8 cellular contexts compared by ENCODE assay signal in genomic region chr14:59465570-59466150, GRCh38. TPM values are rescaled to one million over a fixed set of nuclear protein-coding genes. Genes with fewer than 3 reads are reported as not detected.
A peak's percentile ranks its signal among the peaks of the same experiment; 100 is the strongest.
DNase-seq lines count a peak whose midpoint lies in the region; ATAC-seq and TF ChIP-seq lines count a peak whose summit lies in the region.

No MANE protein-coding gene starts in this region.

- H3K27me3 ChIP-seq in BJ (ENCODE audit: control insufficient read depth, insufficient read depth, low read length) (no peaks in the 10 kb centered on the region), OCI-LY1 (ENCODE audit: insufficient read depth, low read length) (0 out of 2 replicates have a peak, but pooled peaks cover 3% of the 10 kb centered on the region), neuronal stem cell (ENCODE audit: control insufficient read depth in 3 of 3, insufficient read depth in 3 of 3, low read depth in 1 of 3, low read length in 3 of 3) (peaks cover 0 to 14% (median 2%) of the 10 kb centered on the region in 3 experiments)

- no peaks in the 10 kb centered on the region for H3K79me1 ChIP-seq in neuronal stem cell (ENCODE audit: low read depth, low read length)

- H2AFZ ChIP-seq in OCI-LY1 (ENCODE audit: low read length) (no peak overlapping the region), neuronal stem cell (ENCODE audit: low read length) (no peak overlapping the region)

- no peak overlapping the region for H3K14ac ChIP-seq in neuronal stem cell (ENCODE audit: low read length)

- no peaks in the 10 kb centered on the region for H3K9me2 ChIP-seq in OCI-LY1 (ENCODE audit: low read depth, low read length)

- no peak overlapping the region for H3K18ac ChIP-seq in neuronal stem cell (ENCODE audit: low read length)

- H3K9me3 ChIP-seq in OCI-LY1 (ENCODE audit: low read length) (no peaks in the 10 kb centered on the region), neuronal stem cell (replicated peaks in 1 of 2; ENCODE audit: control insufficient read depth in 2 of 2, insufficient read depth in 1 of 2, low read depth in 1 of 2, low read length in 2 of 2) (no peaks in the 10 kb centered on the region)

- ATAC-seq in GM21825 (IDR thresholded peaks at IDR 0.05; ENCODE audit: unreplicated experiment): no peak
- no peak for ATAC-seq in GM19455 (IDR thresholded peaks at IDR 0.05; ENCODE audit: unreplicated experiment)
- no peak for ATAC-seq in GM21723 (IDR thresholded peaks at IDR 0.05; ENCODE audit: unreplicated experiment)

- no CpG with 5 or more reads among the region's 10 CpGs for WGBS in neuronal stem cell (ENCODE audit: extremely low coverage in 2 of 2, insufficient read length in 2 of 2, insufficient replicate concordance in 1 of 2), 2 donors

- no peak overlapping the region for H2AK5ac ChIP-seq in neuronal stem cell (ENCODE audit: low read depth, low read length)

- no peak overlapping the region for H4K8ac ChIP-seq in neuronal stem cell (ENCODE audit: low read depth, low read length)

- H2BK12ac ChIP-seq in neuronal stem cell (ENCODE audit: low read length): no peak overlapping the region

- H3K4ac ChIP-seq in neuronal stem cell (ENCODE audit: low read length): no peak overlapping the region

- H3F3A ChIP-seq in OCI-LY1 (ENCODE audit: insufficient read depth, low read length): no peaks in the 10 kb centered on the region

- POLR2A ChIA-PET in BJ (lab: Charles Lee): interaction anchor here (0.7 kb wide), 1 partner anchor 12 kb away, joined by 3 read pairs; no protein-coding TSS in a partner anchor

- no peak overlapping the region for H3K23ac ChIP-seq in neuronal stem cell (ENCODE audit: low read depth, low read length, poor library complexity)

- H2BK120ac ChIP-seq in neuronal stem cell (ENCODE audit: low read depth, low read length): no peak overlapping the region

- H3K4me1 ChIP-seq in OCI-LY1 (ENCODE audit: insufficient read depth, low read length, severe bottlenecking): peaks cover 10% of the 10 kb centered on the region
- peaks cover 0 to 6% of the 10 kb centered on the region in 2 donors for H3K4me1 ChIP-seq in neuronal stem cell (ENCODE audit: control insufficient read depth in 2 of 2, insufficient read depth in 1 of 2, low read depth in 1 of 2, low read length in 2 of 2)

- CTCF ChIA-PET in BJ (lab: Yijun Ruan, JAX): no interaction called here

- peak overlapping the region; percentile 46 for H3K4me3 ChIP-seq in BJ (ENCODE audit: low read depth, low read length)
- H3K4me3 ChIP-seq in OCI-LY1 (ENCODE audit: low read depth, low read length, poor library complexity, severe bottlenecking): peak overlapping the region; percentile 66
- peak overlapping the region; percentile 52 for H3K4me3 ChIP-seq in epithelial cell of proximal tubule (ENCODE audit: low read depth, low read length)
- peak overlapping the region in 1 of 2 donors; percentile 85 for H3K4me3 ChIP-seq in neuronal stem cell (ENCODE audit: low read length in 2 of 2)

- peaks cover 3% of the 10 kb centered on the region for H3K36me3 ChIP-seq in BJ (ENCODE audit: control insufficient read depth, insufficient read depth, low read length)
- peaks cover 8% of the 10 kb centered on the region; the same call in 1 of the 2 replicates for H3K36me3 ChIP-seq in OCI-LY1 (ENCODE audit: insufficient read depth, low read length)
- peaks cover 0 to 68% of the 10 kb centered on the region in 2 donors for H3K36me3 ChIP-seq in neuronal stem cell (replicated peaks in 1 of 2; ENCODE audit: control insufficient read depth in 2 of 2, insufficient read depth in 2 of 2, low read length in 2 of 2)

- H3K9ac ChIP-seq in OCI-LY1 (ENCODE audit: low read length) (no peak overlapping the region), neuronal stem cell (ENCODE audit: low read depth, low read length, poor library complexity) (peak overlapping the region; percentile 70)

- no peaks in the 10 kb centered on the region for H3K79me2 ChIP-seq in OCI-LY1 (ENCODE audit: insufficient read depth, low read length)

- DNase-seq in BJ (ENCODE audit: low read depth) (no peak), epithelial cell of proximal tubule (ENCODE audit: low read depth) (no peak), neuronal stem cell (ENCODE audit: low spot score) (no peak), epidermal melanocyte (ENCODE audit: insufficient read length, low spot score) (no peak)

- H2BK15ac ChIP-seq in neuronal stem cell (ENCODE audit: low read length): no peak overlapping the region

- no peak for TF ChIP-seq CTCF in BJ (IDR thresholded peaks at IDR 0.05; ENCODE audit: insufficient read depth, low read depth, low read length)
- TF ChIP-seq CTCF in OCI-LY1 (IDR thresholded peaks at IDR 0.05; ENCODE audit: low read length): no peak
- TF ChIP-seq CTCF in epithelial cell of proximal tubule (conservative IDR thresholded peaks at IDR 0.05; ENCODE audit: low read depth, low read length): no peak

- H3K4me2 ChIP-seq in OCI-LY1 (ENCODE audit: low read length) (peak overlapping the region; percentile 90), neuronal stem cell (ENCODE audit: insufficient read depth, low read length, poor library complexity, severe bottlenecking) (peak overlapping the region; percentile 95)

- no peak overlapping the region for H3K27ac ChIP-seq in OCI-LY1 (ENCODE audit: low read depth, low read length, poor library complexity, severe bottlenecking)
- H3K27ac ChIP-seq in neuronal stem cell (replicated peaks; ENCODE audit: low read length): no peak overlapping the region

- no peaks in the 10 kb centered on the region for H4K20me1 ChIP-seq in OCI-LY1 (ENCODE audit: insufficient read depth, low read length)

- no peak overlapping the region for H2BK5ac ChIP-seq in neuronal stem cell (ENCODE audit: low read length)

- H4K91ac ChIP-seq in neuronal stem cell (ENCODE audit: low read depth, low read length, poor library complexity): no peak overlapping the region

RNA-seq across cellular contexts. Expression of gene GPR135, which starts 0.5 kb away (rescaled TPM):
- polyA plus RNA-seq in BJ (2011; rRNA removed): 1.3 and 1.6 TPM in 2 replicates
- polyA minus RNA-seq in BJ (2011; rRNA and poly(A)+ RNA removed): 1.3 and 1.6 TPM in 2 replicates
- 0.87 and 1.3 TPM in 2 replicates for total RNA-seq in epithelial cell of proximal tubule
- 1.1 TPM for polyA plus RNA-seq in neuronal stem cell (2013, experiment 1 of 2)
- 1.1 TPM for polyA plus RNA-seq in neuronal stem cell (2013, experiment 2 of 2)

RNA-seq across cellular contexts. Expression of gene L3HYPDH, which starts 18.5 kb away (rescaled TPM):
- polyA plus RNA-seq in BJ (2011; rRNA removed): 28.0 and 40.1 TPM in 2 replicates
- 16.3 and 16.4 TPM in 2 replicates for polyA minus RNA-seq in BJ (2011; rRNA and poly(A)+ RNA removed)
- 19.5 and 28.7 TPM in 2 replicates for total RNA-seq in epithelial cell of proximal tubule
- 7.4 TPM for polyA plus RNA-seq in neuronal stem cell (2013, experiment 1 of 2)
- polyA plus RNA-seq in neuronal stem cell (2013, experiment 2 of 2): 6.7 TPM

RNA-seq across cellular contexts. Expression of gene JKAMP, which starts 18.7 kb away (rescaled TPM):
- 93.4 and 174 TPM in 2 replicates for polyA plus RNA-seq in BJ (2011; rRNA removed)
- 34.3 and 42.0 TPM in 2 replicates for polyA minus RNA-seq in BJ (2011; rRNA and poly(A)+ RNA removed)
- total RNA-seq in epithelial cell of proximal tubule: 57.1 and 59.3 TPM in 2 replicates
- 77.2 TPM for polyA plus RNA-seq in neuronal stem cell (2013, experiment 1 of 2)
- 79.3 TPM for polyA plus RNA-seq in neuronal stem cell (2013, experiment 2 of 2)
